In the genomic region with DNA sequence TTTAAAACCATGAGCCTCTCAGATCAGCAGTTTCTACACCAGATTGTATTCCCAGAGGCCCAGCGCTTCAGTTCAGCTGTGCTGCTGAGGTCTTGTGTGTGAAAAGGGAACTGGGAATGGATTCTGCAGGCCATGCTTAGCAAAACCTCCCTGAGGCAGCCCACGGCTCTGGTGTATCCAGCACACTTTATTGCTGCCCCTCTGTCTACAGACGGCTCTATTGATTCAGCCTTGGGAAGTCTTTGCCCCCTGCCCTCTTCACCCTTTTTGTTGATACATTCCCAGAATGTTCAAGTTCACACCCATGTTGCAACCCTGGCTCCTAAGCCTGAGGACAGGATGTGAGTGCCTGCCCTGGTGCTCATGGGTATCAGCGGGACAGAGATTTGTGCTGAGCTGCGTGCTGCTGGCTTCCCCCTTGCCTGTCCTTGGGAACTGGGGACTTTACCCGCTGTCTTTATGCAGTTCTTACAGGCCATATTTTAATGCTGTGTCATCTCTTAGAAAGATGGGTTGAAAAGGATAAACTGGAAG, we compare ENCODE assay signal across 1 cellular context.
TF ChIP-seq lines count a peak whose summit lies in the region.

No MANE protein-coding gene starts in this region.

TF ChIP-seq in HepG2, 621 proteins besides CTCF, POLR2A, EP300 and RAD21 (continued from another document and continues in another):
- TF ChIP-seq, protein P1, sequence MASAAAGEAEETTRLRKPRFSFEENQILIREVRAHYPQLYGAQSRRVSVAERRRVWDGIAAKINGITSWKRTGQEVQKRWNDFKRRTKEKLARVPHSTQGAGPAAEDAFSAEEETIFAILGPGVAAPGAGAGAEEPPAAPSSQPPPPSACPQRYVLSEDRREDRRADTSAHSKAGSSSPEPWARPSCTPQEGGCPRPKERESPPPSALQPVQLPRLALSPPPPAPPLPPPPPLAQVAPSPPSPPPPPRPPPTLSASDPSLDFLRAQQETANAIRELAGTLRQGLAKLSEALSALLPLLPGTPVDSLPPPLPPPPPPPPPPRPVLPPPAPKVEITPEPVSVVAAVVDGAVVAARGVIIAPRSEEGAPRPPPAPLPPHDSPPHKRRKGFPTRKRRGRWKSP (CRISPR knock-in tag; IDR thresholded peaks at IDR 0.05) = peak; percentile 93
- TF ChIP-seq ZNF776 (CRISPR knock-in tag; IDR thresholded peaks at IDR 0.05) = no peak
- TF ChIP-seq MYNN (CRISPR knock-in tag; IDR thresholded peaks at IDR 0.05; ENCODE audit: low read depth) = no peak
- TF ChIP-seq, protein P2, sequence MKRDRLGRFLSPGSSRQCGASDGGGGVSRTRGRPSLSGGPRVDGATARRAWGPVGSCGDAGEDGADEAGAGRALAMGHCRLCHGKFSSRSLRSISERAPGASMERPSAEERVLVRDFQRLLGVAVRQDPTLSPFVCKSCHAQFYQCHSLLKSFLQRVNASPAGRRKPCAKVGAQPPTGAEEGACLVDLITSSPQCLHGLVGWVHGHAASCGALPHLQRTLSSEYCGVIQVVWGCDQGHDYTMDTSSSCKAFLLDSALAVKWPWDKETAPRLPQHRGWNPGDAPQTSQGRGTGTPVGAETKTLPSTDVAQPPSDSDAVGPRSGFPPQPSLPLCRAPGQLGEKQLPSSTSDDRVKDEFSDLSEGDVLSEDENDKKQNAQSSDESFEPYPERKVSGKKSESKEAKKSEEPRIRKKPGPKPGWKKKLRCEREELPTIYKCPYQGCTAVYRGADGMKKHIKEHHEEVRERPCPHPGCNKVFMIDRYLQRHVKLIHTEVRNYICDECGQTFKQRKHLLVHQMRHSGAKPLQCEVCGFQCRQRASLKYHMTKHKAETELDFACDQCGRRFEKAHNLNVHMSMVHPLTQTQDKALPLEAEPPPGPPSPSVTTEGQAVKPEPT (CRISPR knock-in tag; IDR thresholded peaks at IDR 0.05; ENCODE audit: low read depth) = peak; percentile 77; the same call in 1 of the 2 replicates
- no peak for TF ChIP-seq FOXO4 (CRISPR knock-in tag; conservative IDR thresholded peaks at IDR 0.05)
- no peak for TF ChIP-seq CREB1 (IDR thresholded peaks at IDR 0.05)
- TF ChIP-seq CREB1 (CRISPR knock-in tag; IDR thresholded peaks at IDR 0.05) = peak; percentile 49
- TF ChIP-seq ATF2 (CRISPR knock-in tag; IDR thresholded peaks at IDR 0.05) = peak; percentile 96
- TF ChIP-seq ARNTL (CRISPR knock-in tag; IDR thresholded peaks at IDR 0.05) = peak; percentile 77; the same call in 1 of the 2 replicates
- TF ChIP-seq NAIF1 (CRISPR knock-in tag; IDR thresholded peaks at IDR 0.05; ENCODE audit: borderline replicate concordance) = no peak
- peak; percentile 99 for TF ChIP-seq GATAD2A (CRISPR knock-in tag; IDR thresholded peaks at IDR 0.05)
- no peak for TF ChIP-seq ZNF597 (CRISPR knock-in tag; IDR thresholded peaks at IDR 0.05)
- TF ChIP-seq HNRNPK (IDR thresholded peaks at IDR 0.05; ENCODE audit: low read depth, low read length, poor library complexity, severe bottlenecking) = no peak
- TF ChIP-seq CHD4 (IDR thresholded peaks at IDR 0.05; ENCODE audit: borderline replicate concordance, low read length) = no peak; the same call in 1 of the 2 replicates
- TF ChIP-seq ZNF101 (CRISPR knock-in tag; IDR thresholded peaks at IDR 0.05; ENCODE audit: borderline replicate concordance, low read depth) = no peak
- no peak for TF ChIP-seq ZNF263 (CRISPR knock-in tag; IDR thresholded peaks at IDR 0.05)
- no peak for TF ChIP-seq ZNF569 (CRISPR knock-in tag; IDR thresholded peaks at IDR 0.05; ENCODE audit: borderline replicate concordance)
- no peak for TF ChIP-seq ZIK1 (CRISPR knock-in tag; IDR thresholded peaks at IDR 0.05; ENCODE audit: borderline replicate concordance, low read depth)
- no peak for TF ChIP-seq ZNF572 (CRISPR knock-in tag; IDR thresholded peaks at IDR 0.05)
- TF ChIP-seq ZNF879 (CRISPR knock-in tag; IDR thresholded peaks at IDR 0.05) = no peak
- TF ChIP-seq BRCA1 (CRISPR knock-in tag; IDR thresholded peaks at IDR 0.05) = peak; percentile 89; the same call in 1 of the 2 replicates
- TF ChIP-seq ZNF670 (CRISPR knock-in tag; IDR thresholded peaks at IDR 0.05; ENCODE audit: borderline replicate concordance) = peak; percentile 79
- peak; percentile 99 for TF ChIP-seq RXRA (CRISPR knock-in tag; IDR thresholded peaks at IDR 0.05)
- TF ChIP-seq ATF7 (IDR thresholded peaks at IDR 0.05) = no peak
- peak; percentile 61; the same call in 1 of the 2 replicates for TF ChIP-seq ATF7 (CRISPR knock-in tag; IDR thresholded peaks at IDR 0.05)
- TF ChIP-seq, protein P3, sequence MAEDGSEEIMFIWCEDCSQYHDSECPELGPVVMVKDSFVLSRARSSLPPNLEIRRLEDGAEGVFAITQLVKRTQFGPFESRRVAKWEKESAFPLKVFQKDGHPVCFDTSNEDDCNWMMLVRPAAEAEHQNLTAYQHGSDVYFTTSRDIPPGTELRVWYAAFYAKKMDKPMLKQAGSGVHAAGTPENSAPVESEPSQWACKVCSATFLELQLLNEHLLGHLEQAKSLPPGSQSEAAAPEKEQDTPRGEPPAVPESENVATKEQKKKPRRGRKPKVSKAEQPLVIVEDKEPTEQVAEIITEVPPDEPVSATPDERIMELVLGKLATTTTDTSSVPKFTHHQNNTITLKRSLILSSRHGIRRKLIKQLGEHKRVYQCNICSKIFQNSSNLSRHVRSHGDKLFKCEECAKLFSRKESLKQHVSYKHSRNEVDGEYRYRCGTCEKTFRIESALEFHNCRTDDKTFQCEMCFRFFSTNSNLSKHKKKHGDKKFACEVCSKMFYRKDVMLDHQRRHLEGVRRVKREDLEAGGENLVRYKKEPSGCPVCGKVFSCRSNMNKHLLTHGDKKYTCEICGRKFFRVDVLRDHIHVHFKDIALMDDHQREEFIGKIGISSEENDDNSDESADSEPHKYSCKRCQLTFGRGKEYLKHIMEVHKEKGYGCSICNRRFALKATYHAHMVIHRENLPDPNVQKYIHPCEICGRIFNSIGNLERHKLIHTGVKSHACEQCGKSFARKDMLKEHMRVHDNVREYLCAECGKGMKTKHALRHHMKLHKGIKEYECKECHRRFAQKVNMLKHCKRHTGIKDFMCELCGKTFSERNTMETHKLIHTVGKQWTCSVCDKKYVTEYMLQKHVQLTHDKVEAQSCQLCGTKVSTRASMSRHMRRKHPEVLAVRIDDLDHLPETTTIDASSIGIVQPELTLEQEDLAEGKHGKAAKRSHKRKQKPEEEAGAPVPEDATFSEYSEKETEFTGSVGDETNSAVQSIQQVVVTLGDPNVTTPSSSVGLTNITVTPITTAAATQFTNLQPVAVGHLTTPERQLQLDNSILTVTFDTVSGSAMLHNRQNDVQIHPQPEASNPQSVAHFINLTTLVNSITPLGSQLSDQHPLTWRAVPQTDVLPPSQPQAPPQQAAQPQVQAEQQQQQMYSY (CRISPR knock-in tag; IDR thresholded peaks at IDR 0.05) = peak; percentile 63; the same call in 1 of the 2 replicates
- TF ChIP-seq RXRB (CRISPR knock-in tag; IDR thresholded peaks at IDR 0.05; ENCODE audit: borderline replicate concordance) = peak; percentile 100
- TF ChIP-seq SOX13 (IDR thresholded peaks at IDR 0.05) = peak; percentile 89
- TF ChIP-seq SOX13 (CRISPR knock-in tag; conservative IDR thresholded peaks at IDR 0.05 in 1 of 2, IDR thresholded peaks at IDR 0.05 in 1 of 2) = peak in 1 of 2 experiments; percentile 97; a peak in 2 of 4 replicates
- peak; percentile 60 for TF ChIP-seq ZNF230 (CRISPR knock-in tag; IDR thresholded peaks at IDR 0.05)
- TF ChIP-seq, protein P4, sequence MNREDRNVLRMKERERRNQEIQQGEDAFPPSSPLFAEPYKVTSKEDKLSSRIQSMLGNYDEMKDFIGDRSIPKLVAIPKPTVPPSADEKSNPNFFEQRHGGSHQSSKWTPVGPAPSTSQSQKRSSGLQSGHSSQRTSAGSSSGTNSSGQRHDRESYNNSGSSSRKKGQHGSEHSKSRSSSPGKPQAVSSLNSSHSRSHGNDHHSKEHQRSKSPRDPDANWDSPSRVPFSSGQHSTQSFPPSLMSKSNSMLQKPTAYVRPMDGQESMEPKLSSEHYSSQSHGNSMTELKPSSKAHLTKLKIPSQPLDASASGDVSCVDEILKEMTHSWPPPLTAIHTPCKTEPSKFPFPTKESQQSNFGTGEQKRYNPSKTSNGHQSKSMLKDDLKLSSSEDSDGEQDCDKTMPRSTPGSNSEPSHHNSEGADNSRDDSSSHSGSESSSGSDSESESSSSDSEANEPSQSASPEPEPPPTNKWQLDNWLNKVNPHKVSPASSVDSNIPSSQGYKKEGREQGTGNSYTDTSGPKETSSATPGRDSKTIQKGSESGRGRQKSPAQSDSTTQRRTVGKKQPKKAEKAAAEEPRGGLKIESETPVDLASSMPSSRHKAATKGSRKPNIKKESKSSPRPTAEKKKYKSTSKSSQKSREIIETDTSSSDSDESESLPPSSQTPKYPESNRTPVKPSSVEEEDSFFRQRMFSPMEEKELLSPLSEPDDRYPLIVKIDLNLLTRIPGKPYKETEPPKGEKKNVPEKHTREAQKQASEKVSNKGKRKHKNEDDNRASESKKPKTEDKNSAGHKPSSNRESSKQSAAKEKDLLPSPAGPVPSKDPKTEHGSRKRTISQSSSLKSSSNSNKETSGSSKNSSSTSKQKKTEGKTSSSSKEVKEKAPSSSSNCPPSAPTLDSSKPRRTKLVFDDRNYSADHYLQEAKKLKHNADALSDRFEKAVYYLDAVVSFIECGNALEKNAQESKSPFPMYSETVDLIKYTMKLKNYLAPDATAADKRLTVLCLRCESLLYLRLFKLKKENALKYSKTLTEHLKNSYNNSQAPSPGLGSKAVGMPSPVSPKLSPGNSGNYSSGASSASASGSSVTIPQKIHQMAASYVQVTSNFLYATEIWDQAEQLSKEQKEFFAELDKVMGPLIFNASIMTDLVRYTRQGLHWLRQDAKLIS (CRISPR knock-in tag; IDR thresholded peaks at IDR 0.05) = no peak
- peak; percentile 82 for TF ChIP-seq ZNF768 (CRISPR knock-in tag; IDR thresholded peaks at IDR 0.05)
- peak; percentile 97 for TF ChIP-seq MED1 (CRISPR knock-in tag; IDR thresholded peaks at IDR 0.05)
- TF ChIP-seq ZNF34 (CRISPR knock-in tag; IDR thresholded peaks at IDR 0.05; ENCODE audit: borderline replicate concordance) = 0 out of 2 replicates have a peak, but pooled peaks have one; percentile 34
- TF ChIP-seq CBX5 (CRISPR knock-in tag; IDR thresholded peaks at IDR 0.05; ENCODE audit: borderline replicate concordance) = peak; percentile 95; the same call in 1 of the 2 replicates
- TF ChIP-seq ZNF234 (CRISPR knock-in tag; conservative IDR thresholded peaks at IDR 0.05) = no peak
- 0 out of 2 replicates have a peak, but pooled peaks have one; percentile 70 for TF ChIP-seq ZNF713 (CRISPR knock-in tag; IDR thresholded peaks at IDR 0.05)
- peak; percentile 93; the same call in 1 of the 2 replicates for TF ChIP-seq ZNF350 (CRISPR knock-in tag; IDR thresholded peaks at IDR 0.05; ENCODE audit: borderline replicate concordance, low read depth)
- TF ChIP-seq ZNF33B (CRISPR knock-in tag; IDR thresholded peaks at IDR 0.05) = no peak
- TF ChIP-seq NFE2 (CRISPR knock-in tag; IDR thresholded peaks at IDR 0.05) = no peak; the same call in 1 of the 2 replicates
